9 cellular contexts compared by ENCODE assay signal in the genomic region with DNA sequence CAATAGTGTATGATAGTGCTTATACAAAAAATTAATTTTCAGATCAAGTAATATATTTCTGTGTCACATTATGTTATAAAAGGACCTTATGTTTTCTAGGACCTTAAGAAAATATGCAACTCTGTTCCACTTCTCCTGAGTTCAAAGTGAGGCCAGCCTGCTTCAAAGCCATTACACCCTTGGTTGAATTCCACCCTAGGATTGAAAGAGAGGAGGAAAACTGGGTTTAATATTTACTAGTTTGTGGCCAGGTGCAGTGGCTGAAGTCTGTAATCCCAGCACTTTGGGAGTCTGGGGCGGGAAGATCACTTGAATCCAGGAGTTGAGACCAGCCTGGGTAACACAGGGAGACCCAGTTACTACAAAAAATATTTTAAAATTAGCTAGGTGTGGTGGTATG. TPM values are rescaled to one million over a fixed set of nuclear protein-coding genes. Genes with fewer than 3 reads are reported as not detected.
"Had no signal": no experiment of that assay in that cellular context is flagged by ENCODE, and none has a peak within 500 bp of the region (broad histone marks: within the 10 kb centered on the region; RNA-seq: fewer than 3 reads in every experiment).

No MANE protein-coding gene starts in this region.

- H3K4me3 Mint-ChIP-seq: HFFc6 had no signal

- H3K27ac Mint-ChIP-seq: HFFc6 had no signal

- H3K9me3 Mint-ChIP-seq: HFFc6 had no signal

- ATAC-seq: HCT116, K562 had no signal

- DNase-seq: GM23248, GOT3, H7, HFFc6, IMR-90 had no signal

RNA-seq across cellular contexts. Expression of gene NR1I2, which starts 32.9 kb away (rescaled TPM):
- total RNA-seq: GM23248, H4, HFFc6, IMR-90, K562 had no signal

RNA-seq across cellular contexts. Expression of gene CFAP91, which starts 46.2 kb away (rescaled TPM):
- total RNA-seq: GM23248, HFFc6, HT-29, IMR-90, K562 had no signal
